8 cellular contexts compared by ENCODE assay signal in the genomic region with DNA sequence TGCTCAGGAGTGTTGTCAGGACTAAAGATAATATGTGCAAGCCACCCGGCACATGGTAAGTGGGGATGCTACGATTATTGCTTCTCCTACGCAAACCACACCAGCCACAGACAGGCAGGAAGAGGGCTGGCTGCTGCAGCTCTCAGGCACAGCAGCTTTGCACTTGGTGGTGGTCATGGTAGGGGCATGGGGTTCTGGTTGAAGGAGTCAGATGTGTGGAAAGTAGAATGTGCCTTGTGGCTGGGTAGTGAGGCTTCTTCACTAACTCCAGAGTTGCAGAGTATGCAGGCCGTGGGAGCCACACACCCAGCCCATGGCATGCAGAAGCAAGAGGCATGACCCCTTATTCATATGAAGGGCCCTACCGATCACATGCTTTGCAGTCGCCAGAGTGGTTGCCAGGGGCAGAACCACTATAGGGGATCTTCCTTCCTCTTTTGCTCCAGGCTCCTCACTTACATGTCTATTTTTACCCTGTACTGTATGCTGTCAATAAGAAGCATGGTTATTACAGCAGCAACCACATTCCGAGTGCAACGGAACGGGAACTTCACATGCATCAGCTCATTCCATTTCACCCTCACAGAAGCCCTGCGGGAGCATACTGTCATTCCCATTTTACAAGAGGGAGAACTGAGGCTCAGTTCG. TPM values are rescaled to one million over a fixed set of nuclear protein-coding genes. Genes with fewer than 3 reads are reported as not detected.
A peak's percentile ranks its signal among the peaks of the same experiment; 100 is the strongest.
DNase-seq lines count a peak whose midpoint lies in the region; ATAC-seq lines count a peak whose summit lies in the region.

No MANE protein-coding gene starts in this region.

- H3K27ac Mint-ChIP-seq in activated naive CD8-positive, alpha-beta T cell treated with anti-CD3 and anti-CD28 coated beads for 36 hours = peak overlapping the region; percentile 11

- no peaks in the 10 kb centered on the region for H3K27me3 Mint-ChIP-seq in activated naive CD8-positive, alpha-beta T cell treated with anti-CD3 and anti-CD28 coated beads for 36 hours

- peak overlapping the region; percentile 5 for H3K4me3 Mint-ChIP-seq in activated naive CD8-positive, alpha-beta T cell treated with anti-CD3 and anti-CD28 coated beads for 36 hours

- DNase-seq in T-helper 2 cell (peak in 4 of 5 experiments; percentile 46 to 98 (median 70)), T1000 (lab: John Stamatoyannopoulos, UW) (no peak), NCI-H1436 treated with DMSO at 0.1 percent for 48 hours (lab: John Stamatoyannopoulos, UW) (no peak), NCI-H524 treated with DMSO at 0.1 percent for 48 hours (lab: John Stamatoyannopoulos, UW) (no peak)
- DNase-seq in activated naive CD8-positive, alpha-beta T cell treated with anti-CD3 and anti-CD28 coated beads for 36 hours = peak; percentile 82
- peak; percentile 59 to 71 for DNase-seq in stimulated activated CD4-positive, alpha-beta T cell treated with anti-CD3 and anti-CD28 coated beads, Interleukin-4, amount 100 ng/mL, for 48 hours (ENCODE audit: low read depth in 2 of 2)

- ATAC-seq in GM21447 (IDR thresholded peaks at IDR 0.05; ENCODE audit: unreplicated experiment) (peak; percentile 35), HG02970 (IDR thresholded peaks at IDR 0.05; ENCODE audit: low FRiP score, unreplicated experiment) (no peak)

- H3K9me3 Mint-ChIP-seq in activated naive CD8-positive, alpha-beta T cell treated with anti-CD3 and anti-CD28 coated beads for 36 hours = no peaks in the 10 kb centered on the region

- peaks cover 71% of the 10 kb centered on the region for H3K4me1 Mint-ChIP-seq in activated naive CD8-positive, alpha-beta T cell treated with anti-CD3 and anti-CD28 coated beads for 36 hours

- H3K36me3 Mint-ChIP-seq in activated naive CD8-positive, alpha-beta T cell treated with anti-CD3 and anti-CD28 coated beads for 36 hours = no peaks in the 10 kb centered on the region

RNA-seq across cellular contexts. Expression of gene HERC1, which starts 59.2 kb away (rescaled TPM):
- total RNA-seq in activated naive CD8-positive, alpha-beta T cell treated with anti-CD3 and anti-CD28 coated beads for 36 hours = 10 to 100 TPM; 45.0 to 50.4 TPM

Comparison
In these comparisons a context has a peak if more than half of its experiments do, and no peak if none do; other contexts are left out.
1. DNase-seq: peak in T-helper 2 cell (4 of 5), activated naive CD8-positive, alpha-beta T cell treated with anti-CD3 and anti-CD28 coated beads for 36 hours (single experiment) and stimulated activated CD4-positive, alpha-beta T cell treated with anti-CD3 and anti-CD28 coated beads, Interleukin-4, amount 100 ng/mL, for 48 hours (2 of 2); none in T1000 (single experiment), NCI-H1436 treated with DMSO at 0.1 percent for 48 hours (single experiment) and NCI-H524 treated with DMSO at 0.1 percent for 48 hours (single experiment).